ENCODE assay signal across 35 cellular contexts in the genomic region with DNA sequence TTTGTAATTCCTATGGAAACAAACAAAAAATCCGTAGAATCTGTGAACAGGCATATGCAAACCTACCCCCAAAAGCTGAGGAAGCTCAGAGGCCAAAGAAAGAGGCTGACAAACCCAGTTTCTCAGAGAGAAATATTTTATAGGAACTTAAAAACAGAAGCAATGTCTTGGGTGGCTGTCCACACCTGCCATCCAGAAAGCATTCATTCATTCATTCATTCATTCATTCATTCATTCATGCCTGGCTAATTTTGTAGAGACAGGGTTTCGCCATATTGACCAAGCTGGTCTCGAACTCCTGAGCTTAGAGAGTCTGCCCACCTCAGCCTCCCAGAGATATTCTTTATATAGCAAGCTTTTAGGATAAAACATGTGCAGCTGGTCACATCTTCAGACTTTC.
DNase-seq lines count a peak whose midpoint lies in the region; ATAC-seq, FAIRE-seq and TF ChIP-seq lines count a peak whose summit lies in the region.
"Had no signal": no experiment of that assay in that cellular context is flagged by ENCODE, and none has a peak within 500 bp of the region (broad histone marks: within the 10 kb centered on the region; RNA-seq: fewer than 3 reads in every experiment).

No MANE protein-coding gene starts in this region.

- intact Hi-C loops in HepG2 (cut with micrococcal nuclease; ENCODE audit: unreplicated experiment) (no loop called here), right lobe of liver (cut with DNase I) (no loop called here), GM12878 (cut with micrococcal nuclease; ENCODE audit: unreplicated experiment) (no loop called here), K562 (cut with micrococcal nuclease) (no loop called here)

- no peak for DNase-seq in HepG2 (ENCODE audit: low spot score)
- no peak for DNase-seq in right lobe of liver
- no peak for DNase-seq in GM12878 (ENCODE audit: low read depth, low spot score)
- DNase-seq in K562 (ENCODE audit: extremely low read depth in 1 of 4, low spot score in 3 of 4): no peak
- DNase-seq in activated T-cell treated with anti-CD3 and anti-CD28 coated beads, Interleukin-2, amount 50 U/mL, for 4 hours: no peak
- no peak for DNase-seq in neuronal stem cell (ENCODE audit: low spot score)
- DNase-seq: 8988T; ACHN; AML-193; BE2C; C1 segment of cervical spinal cord; Caco-2; Calu3; CD4-positive, alpha-beta memory T cell; CD4-positive, alpha-beta T cell; CD4-positive, CD25-positive, alpha-beta regulatory T cell; CD8-positive, alpha-beta memory T cell; CD8-positive, alpha-beta T cell; COR-L47; DMS 273 treated with DMSO at 0.1 percent for 48 hours; DMS153; DMS53; DMS79; DMS79 treated with DMSO at 0.1 percent for 48 hours; DND-41; EL had no signal

- H3K9me3 ChIP-seq in HepG2 (ENCODE audit: low read length) (no peaks in the 10 kb centered on the region), right lobe of liver (no peaks in the 10 kb centered on the region), GM12878 (replicated peaks; ENCODE audit: control insufficient read depth, insufficient read depth, low read length) (no peaks in the 10 kb centered on the region; the same call in 1 of the 3 replicates), K562 (replicated peaks; ENCODE audit: control insufficient read depth, insufficient read depth, low read depth, low read length) (no peaks in the 10 kb centered on the region), neuronal stem cell (replicated peaks in 1 of 2; ENCODE audit: control insufficient read depth in 2 of 2, insufficient read depth in 1 of 2, low read depth in 1 of 2, low read length in 2 of 2) (peaks cover 4 to 38% of the 10 kb centered on the region in 2 donors)
- H3K9me3 ChIP-seq: BE2C, Caco-2 had no signal

- H3K27me3 Mint-ChIP-seq in activated T-cell treated with anti-CD3 and anti-CD28 coated beads, Interleukin-2, amount 50 U/mL, for 4 hours (ENCODE audit: low read depth): no peaks in the 10 kb centered on the region
- H3K27me3 Mint-ChIP-seq: B cell; CD4-positive, alpha-beta memory T cell; CD4-positive, alpha-beta T cell; CD4-positive, CD25-positive, alpha-beta regulatory T cell; CD8-positive, alpha-beta memory T cell had no signal

- TF ChIP-seq CTCF in HepG2 (CRISPR knock-in tag; IDR thresholded peaks at IDR 0.05) (no peak), right lobe of liver (IDR thresholded peaks at IDR 0.05) (no peak), GM12878 (IDR thresholded peaks at IDR 0.05 in 2 of 3, conservative IDR thresholded peaks at IDR 0.05 in 1 of 3; ENCODE audit: control insufficient read depth in 2 of 3, extremely low read depth in 1 of 3, insufficient read depth in 1 of 3, low read depth in 3 of 3, low read length in 3 of 3) (no peak), K562 (IDR thresholded peaks at IDR 0.05 in 2 of 3, conservative IDR thresholded peaks at IDR 0.05 in 1 of 3; ENCODE audit: insufficient read depth in 2 of 3, low read depth in 1 of 3, low read length in 3 of 3) (no peak)

- SMC1A ChIA-PET in GM12878 (lab: Charles Lee; ENCODE audit: uncharacterized antibody, unreplicated experiment): interaction anchor here (0.6 kb wide), 1 partner anchor 255 kb away, joined by 3 read pairs; no protein-coding TSS in a partner anchor

- no peak overlapping the region for H3K18ac ChIP-seq in neuronal stem cell (ENCODE audit: low read length)

- H2AK5ac ChIP-seq in neuronal stem cell (ENCODE audit: low read depth, low read length): no peak overlapping the region

- ATAC-seq in HepG2 (no peak), right lobe of liver (no peak), GM12878 (no peak), K562 (no peak)
- ATAC-seq in activated T-cell treated with anti-CD3 and anti-CD28 coated beads, Interleukin-2, amount 50 U/mL, for 4 hours: no peak
- ATAC-seq: A549; CD8-positive, alpha-beta T cell had no signal

- no peak overlapping the region for H2BK5ac ChIP-seq in neuronal stem cell (ENCODE audit: low read length)

- H3K4me1 ChIP-seq in HepG2 (ENCODE audit: insufficient read depth, low read length) (no peaks in the 10 kb centered on the region), right lobe of liver (no peaks in the 10 kb centered on the region), GM12878 (ENCODE audit: control insufficient read depth, insufficient read depth, low read length) (no peaks in the 10 kb centered on the region), K562 (replicated peaks in 1 of 2; ENCODE audit: control insufficient read depth in 2 of 2, insufficient read depth in 2 of 2, low read length in 2 of 2) (no peaks in the 10 kb centered on the region), neuronal stem cell (ENCODE audit: control insufficient read depth in 2 of 2, insufficient read depth in 1 of 2, low read depth in 1 of 2, low read length in 2 of 2) (no peaks in the 10 kb centered on the region)
- H3K4me1 ChIP-seq: A549; BE2C; BLaER1; BLaER1 treated with 17β-estradiol and CSF1 and Interleukin-3, amounts not matched to agents 10 nM and 100 nM had no signal

- H3K4me1 Mint-ChIP-seq in activated T-cell treated with anti-CD3 and anti-CD28 coated beads, Interleukin-2, amount 50 U/mL, for 4 hours (ENCODE audit: low read depth): no peaks in the 10 kb centered on the region
- H3K4me1 Mint-ChIP-seq: B cell; CD14-positive monocyte; CD4-positive, alpha-beta memory T cell; CD8-positive, alpha-beta memory T cell had no signal

- H3K23ac ChIP-seq in neuronal stem cell (ENCODE audit: low read depth, low read length, poor library complexity): no peak overlapping the region

- no peak overlapping the region for H2BK15ac ChIP-seq in neuronal stem cell (ENCODE audit: low read length)

- in situ Hi-C loops in HepG2 (cut with HindIII; ENCODE audit: extremely low pct_ligation_motif_present, low pct_unique_long_range_greater_than_20kb): no loop called here
- in situ Hi-C loops in GM12878 (cut with MboI): no loop called here
- in situ Hi-C loops in K562 (cut with MboI): no loop called here

- H3K36me3 ChIP-seq in HepG2 (replicated peaks in 1 of 2; ENCODE audit: control insufficient read depth in 1 of 2, insufficient read depth in 2 of 2, low read length in 2 of 2) (peaks cover 3 to 16% of the 10 kb centered on the region in 2 experiments; a peak in 2 of 5 replicates), right lobe of liver (peaks cover 0 to 12% (median 2%) of the 10 kb centered on the region in 4 donors), GM12878 (ENCODE audit: control insufficient read depth in 2 of 2, insufficient read depth in 2 of 2, low read length in 1 of 2) (no peaks in the 10 kb centered on the region), K562 (ENCODE audit: control insufficient read depth, insufficient read depth, low read length) (peaks cover 4% of the 10 kb centered on the region; the same call in 2 of the 3 replicates), neuronal stem cell (replicated peaks in 1 of 2; ENCODE audit: control insufficient read depth in 2 of 2, insufficient read depth in 2 of 2, low read length in 2 of 2) (peaks cover 18 to 64% of the 10 kb centered on the region in 2 donors)

- no peak overlapping the region for H3K4ac ChIP-seq in neuronal stem cell (ENCODE audit: low read length)

- TF ChIP-seq EP300 in HepG2 (IDR thresholded peaks at IDR 0.05; ENCODE audit: low read depth in 2 of 2, low read length in 2 of 2) (no peak), HepG2 (CRISPR knock-in tag; IDR thresholded peaks at IDR 0.05; ENCODE audit: borderline replicate concordance) (no peak), GM12878 (IDR thresholded peaks at IDR 0.05; ENCODE audit: borderline replicate concordance in 1 of 2, control insufficient read depth in 1 of 2, low read depth in 2 of 2, low read length in 2 of 2) (no peak), K562 (IDR thresholded peaks at IDR 0.05; ENCODE audit: low read length) (no peak)

- H3K4me3 Mint-ChIP-seq in activated T-cell treated with anti-CD3 and anti-CD28 coated beads, Interleukin-2, amount 50 U/mL, for 4 hours: no peak overlapping the region
- H3K4me3 Mint-ChIP-seq: B cell; CD14-positive monocyte; CD4-positive, alpha-beta memory T cell; CD4-positive, alpha-beta T cell; CD4-positive, CD25-positive, alpha-beta regulatory T cell; CD8-positive, alpha-beta memory T cell; CD8-positive, alpha-beta T cell had no signal

- no peak overlapping the region for H3K14ac ChIP-seq in neuronal stem cell (ENCODE audit: low read length)

- H3K27ac ChIP-seq in HepG2 (ENCODE audit: extremely low read length, insufficient read depth, low read length): no peak overlapping the region
- no peak overlapping the region for H3K27ac ChIP-seq in right lobe of liver
- no peak overlapping the region for H3K27ac ChIP-seq in GM12878 (ENCODE audit: control insufficient read depth, insufficient read depth)
- H3K27ac ChIP-seq in K562 (ENCODE audit: extremely low read depth, low read depth, low read length): no peak overlapping the region
- no peak overlapping the region for H3K27ac ChIP-seq in neuronal stem cell (replicated peaks; ENCODE audit: low read length)
- H3K27ac ChIP-seq: 22Rv1; A549; BLaER1; BLaER1 treated with 17β-estradiol and CSF1 and Interleukin-3, amounts not matched to agents 10 nM and 100 nM; C4-2B had no signal

- no peak overlapping the region for H2BK12ac ChIP-seq in neuronal stem cell (ENCODE audit: low read length)

- H3K36me3 Mint-ChIP-seq in activated T-cell treated with anti-CD3 and anti-CD28 coated beads, Interleukin-2, amount 50 U/mL, for 4 hours (ENCODE audit: insufficient read depth): peaks cover 37% of the 10 kb centered on the region

- POLR2A ChIA-PET in HepG2 (lab: Yijun Ruan, JAX) (no interaction called here), GM12878 (lab: Charles Lee) (no interaction called here), K562 (lab: Yijun Ruan, JAX) (interaction anchor here (0.6 kb wide), 1 partner anchor 18 kb away, joined by 3 read pairs; no protein-coding TSS in a partner anchor)

- H3K79me2 ChIP-seq in HepG2 (ENCODE audit: insufficient read depth, low read length) (no peaks in the 10 kb centered on the region), GM12878 (ENCODE audit: control insufficient read depth, insufficient read depth, low read length) (no peaks in the 10 kb centered on the region), K562 (ENCODE audit: control insufficient read depth, insufficient read depth, low read length) (no peaks in the 10 kb centered on the region)

- peaks cover 8% of the 10 kb centered on the region for H3K9me3 Mint-ChIP-seq in activated T-cell treated with anti-CD3 and anti-CD28 coated beads, Interleukin-2, amount 50 U/mL, for 4 hours
- H3K9me3 Mint-ChIP-seq: CD4-positive, alpha-beta T cell had no signal

- H3K4me2 ChIP-seq in HepG2 (ENCODE audit: low read depth, low read length): no peak overlapping the region
- H3K4me2 ChIP-seq in GM12878 (ENCODE audit: control insufficient read depth, insufficient read depth): no peak overlapping the region
- H3K4me2 ChIP-seq in K562 (ENCODE audit: insufficient read depth, low read length): no peak overlapping the region
- H3K4me2 ChIP-seq in neuronal stem cell (ENCODE audit: insufficient read depth, low read length, poor library complexity, severe bottlenecking): no peak overlapping the region
- H3K4me2 ChIP-seq: A549; BLaER1; BLaER1 treated with 17β-estradiol and CSF1 and Interleukin-3, amounts not matched to agents 10 nM and 100 nM had no signal

- no peak overlapping the region for H2BK120ac ChIP-seq in neuronal stem cell (ENCODE audit: low read depth, low read length)

- H2AFZ ChIP-seq in HepG2 (ENCODE audit: low read length) (no peak overlapping the region), GM12878 (ENCODE audit: control insufficient read depth, low read depth, low read length) (no peak overlapping the region), K562 (ENCODE audit: low read depth, low read length) (no peak overlapping the region), neuronal stem cell (ENCODE audit: low read length) (no peak overlapping the region)

- no peak for TF ChIP-seq POLR2A in HepG2 (IDR thresholded peaks at IDR 0.05; ENCODE audit: insufficient read depth in 1 of 2, low read depth in 2 of 2, low read length in 2 of 2)
- no peak for TF ChIP-seq POLR2A in right lobe of liver (IDR thresholded peaks at IDR 0.05)
- TF ChIP-seq POLR2A in GM12878 (IDR thresholded peaks at IDR 0.05; ENCODE audit: low read depth, low read length): no peak
- TF ChIP-seq POLR2A in K562 (conservative IDR thresholded peaks at IDR 0.05): no peak

- H3K4me3 ChIP-seq in HepG2 (replicated peaks in 1 of 3; ENCODE audit: insufficient read depth in 1 of 3, low read depth in 2 of 3, low read length in 3 of 3) (no peak overlapping the region), right lobe of liver (no peak overlapping the region), GM12878 (no peak overlapping the region), K562 (no peak overlapping the region), neuronal stem cell (ENCODE audit: low read length in 2 of 2) (no peak overlapping the region)
- H3K4me3 ChIP-seq: A549; BLaER1; BLaER1 treated with 17β-estradiol and CSF1 and Interleukin-3, amounts not matched to agents 10 nM and 100 nM had no signal

- CTCF ChIA-PET in HepG2 (lab: Yijun Ruan, JAX; ENCODE audit: low intra/inter-chr PET ratio, low total read pairs): no interaction called here
- CTCF ChIA-PET in GM12878 (lab: Yijun Ruan, JAX): interaction anchor here (0.8 kb wide), 1 partner anchor 302 kb away, joined by 3 read pairs; no protein-coding TSS in a partner anchor
- CTCF ChIA-PET in K562 (lab: Yijun Ruan, JAX; ENCODE audit: low intra/inter-chr PET ratio): no interaction called here

- H4K8ac ChIP-seq in neuronal stem cell (ENCODE audit: low read depth, low read length): no peak overlapping the region

- H4K20me1 ChIP-seq in HepG2 (ENCODE audit: insufficient read depth, low read length) (no peaks in the 10 kb centered on the region), GM12878 (ENCODE audit: control insufficient read depth, insufficient read depth) (no peaks in the 10 kb centered on the region), K562 (replicated peaks; ENCODE audit: control insufficient read depth, insufficient read depth, low read length) (no peaks in the 10 kb centered on the region)
- H4K20me1 ChIP-seq: BLaER1; BLaER1 treated with 17β-estradiol and CSF1 and Interleukin-3, amounts not matched to agents 10 nM and 100 nM had no signal

- H3K27me3 ChIP-seq in HepG2 (ENCODE audit: control insufficient read depth in 1 of 2, insufficient read depth in 2 of 2, low read length in 2 of 2) (no peaks in the 10 kb centered on the region), right lobe of liver (no peaks in the 10 kb centered on the region), GM12878 (replicated peaks in 1 of 2; ENCODE audit: control insufficient read depth in 2 of 2, insufficient read depth in 2 of 2, low read length in 1 of 2) (no peaks in the 10 kb centered on the region), K562 (ENCODE audit: control insufficient read depth in 2 of 2, insufficient read depth in 2 of 2, low read length in 2 of 2) (no peaks in the 10 kb centered on the region; a peak in 1 of 5 replicates), neuronal stem cell (ENCODE audit: control insufficient read depth in 3 of 3, insufficient read depth in 3 of 3, low read depth in 1 of 3, low read length in 3 of 3) (no peaks in the 10 kb centered on the region)
- H3K27me3 ChIP-seq: BE2C; BLaER1; BLaER1 treated with 17β-estradiol and CSF1 and Interleukin-3, amounts not matched to agents 10 nM and 100 nM had no signal

- TF ChIP-seq RAD21 in HepG2 (CRISPR knock-in tag; IDR thresholded peaks at IDR 0.05) (no peak), GM12878 (IDR thresholded peaks at IDR 0.05; ENCODE audit: insufficient read depth, low read depth, low read length) (no peak), K562 (CRISPR knock-in tag; conservative IDR thresholded peaks at IDR 0.05 in 1 of 2, IDR thresholded peaks at IDR 0.05 in 1 of 2) (no peak)

- no peaks in the 10 kb centered on the region for H3K79me1 ChIP-seq in neuronal stem cell (ENCODE audit: low read depth, low read length)

- RAD21 ChIA-PET in GM12878 (lab: Charles Lee; ENCODE audit: unreplicated experiment): no interaction called here

- BruUV-seq in HepG2 (replicated peaks; lab: Mats Ljungman, UMichigan) (no TSS peak), GM12878 (replicated peaks; lab: Mats Ljungman, UMichigan) (no TSS peak), K562 (replicated peaks; lab: Mats Ljungman, UMichigan) (no TSS peak)

- WGBS in HepG2 (ENCODE audit: low lambda C conversion rate): 98% methylated on average over 3 of the region's 3 CpGs
- WGBS in right lobe of liver (ENCODE audit: insufficient coverage, low coverage, low lambda C conversion rate, missing lambda C conversion rate): 89% methylated on average over 3 of the region's 3 CpGs
- WGBS in GM12878 (ENCODE audit: insufficient coverage, insufficient replicate concordance, low lambda C conversion rate, missing lambda C conversion rate): 82% methylated on average over 3 of the region's 3 CpGs
- WGBS in K562 (ENCODE audit: insufficient coverage, low coverage, missing lambda C conversion rate): 91% methylated on average over 3 of the region's 3 CpGs
- WGBS in neuronal stem cell (ENCODE audit: extremely low coverage in 2 of 2, insufficient read length in 2 of 2, insufficient replicate concordance in 1 of 2), 2 donors: no CpG with 5 or more reads among the region's 3 CpGs

- no peak for FAIRE-seq in HepG2 (lab: Jason Lieb, UNC)
- no peak for FAIRE-seq in GM12878 (lab: Jason Lieb, UNC)
- FAIRE-seq in K562 (lab: Jason Lieb, UNC): no peak
- FAIRE-seq: A204.1, A549, D721Med had no signal

- no peak overlapping the region for H3K9ac ChIP-seq in HepG2 (ENCODE audit: insufficient read depth, low read depth, low read length)
- no peak overlapping the region for H3K9ac ChIP-seq in GM12878 (ENCODE audit: control insufficient read depth, insufficient read depth, low read length)
- H3K9ac ChIP-seq in K562 (ENCODE audit: insufficient read depth in 1 of 2, low read depth in 2 of 2, low read length in 2 of 2): no peak overlapping the region
- no peak overlapping the region for H3K9ac ChIP-seq in neuronal stem cell (ENCODE audit: low read depth, low read length, poor library complexity)
- H3K9ac ChIP-seq: BLaER1; BLaER1 treated with 17β-estradiol and CSF1 and Interleukin-3, amounts not matched to agents 10 nM and 100 nM had no signal

- H4K91ac ChIP-seq in neuronal stem cell (ENCODE audit: low read depth, low read length, poor library complexity): no peak overlapping the region

- no peaks in the 10 kb centered on the region for H3K9me1 ChIP-seq in K562 (ENCODE audit: control insufficient read depth, insufficient read depth, low read length)
